2 cellular contexts compared by ENCODE assay signal in the genomic region with DNA sequence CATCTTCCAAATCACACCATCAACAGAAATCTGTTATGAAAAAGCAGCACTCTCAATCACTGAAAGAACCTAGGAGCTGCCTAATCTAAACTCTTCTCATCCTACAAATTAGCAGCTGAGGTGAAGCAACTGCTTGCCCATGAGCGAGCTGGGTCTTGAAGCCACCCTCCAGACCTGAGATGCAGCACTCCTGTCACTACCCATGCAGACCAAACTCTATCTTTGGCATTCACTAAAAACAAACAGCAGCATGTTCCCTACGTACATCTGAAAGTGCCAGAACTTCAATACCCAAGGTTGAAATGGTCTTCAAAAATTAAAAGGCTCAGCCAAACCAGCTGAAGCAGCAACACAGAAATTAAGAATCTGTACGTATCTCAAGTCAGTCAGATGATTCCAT.
TF ChIP-seq lines count a peak whose summit lies in the region.

No MANE protein-coding gene starts in this region.

TF ChIP-seq in K562, 482 proteins besides CTCF, POLR2A, EP300 and RAD21:
- TF ChIP-seq BRD4 (IDR thresholded peaks at IDR 0.05), result no peak
- no peak for TF ChIP-seq HMGXB4 (CRISPR knock-in tag; IDR thresholded peaks at IDR 0.05)
- TF ChIP-seq ATF3 (IDR thresholded peaks at IDR 0.05), result no peak
- TF ChIP-seq ATF3 (CRISPR knock-in tag; conservative IDR thresholded peaks at IDR 0.05), result 0 out of 2 replicates have a peak, but pooled peaks have one; percentile 9
- TF ChIP-seq, protein P1, sequence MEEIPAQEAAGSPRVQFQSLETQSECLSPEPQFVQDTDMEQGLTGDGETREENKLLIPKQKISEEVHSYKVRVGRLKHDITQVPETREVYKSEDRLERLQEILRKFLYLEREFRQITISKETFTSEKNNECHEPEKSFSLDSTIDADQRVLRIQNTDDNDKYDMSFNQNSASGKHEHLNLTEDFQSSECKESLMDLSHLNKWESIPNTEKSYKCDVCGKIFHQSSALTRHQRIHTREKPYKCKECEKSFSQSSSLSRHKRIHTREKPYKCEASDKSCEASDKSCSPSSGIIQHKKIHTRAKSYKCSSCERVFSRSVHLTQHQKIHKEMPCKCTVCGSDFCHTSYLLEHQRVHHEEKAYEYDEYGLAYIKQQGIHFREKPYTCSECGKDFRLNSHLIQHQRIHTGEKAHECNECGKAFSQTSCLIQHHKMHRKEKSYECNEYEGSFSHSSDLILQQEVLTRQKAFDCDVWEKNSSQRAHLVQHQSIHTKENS (CRISPR knock-in tag; IDR thresholded peaks at IDR 0.05), result no peak
- TF ChIP-seq TAF9B (IDR thresholded peaks at IDR 0.05; ENCODE audit: partially characterized antibody), result no peak
- no peak for TF ChIP-seq ZBTB26 (CRISPR knock-in tag; IDR thresholded peaks at IDR 0.05)
- no peak for TF ChIP-seq NFE2L1 (tag; IDR thresholded peaks at IDR 0.05; ENCODE audit: borderline replicate concordance, low read depth)
- TF ChIP-seq ZNF263 (CRISPR knock-in tag; IDR thresholded peaks at IDR 0.05; ENCODE audit: borderline replicate concordance), result no peak

TF ChIP-seq in HEK293T, 16 proteins besides CTCF, POLR2A, EP300 and RAD21:
- no peak for TF ChIP-seq NFRKB (IDR thresholded peaks at IDR 0.05)
- TF ChIP-seq BHLHE40 (IDR thresholded peaks at IDR 0.05; ENCODE audit: borderline replicate concordance), result no peak
- no peak for TF ChIP-seq ARNT (IDR thresholded peaks at IDR 0.05)
- no peak for TF ChIP-seq CTBP1 (IDR thresholded peaks at IDR 0.05; ENCODE audit: borderline replicate concordance)
- TF ChIP-seq, protein P2, sequence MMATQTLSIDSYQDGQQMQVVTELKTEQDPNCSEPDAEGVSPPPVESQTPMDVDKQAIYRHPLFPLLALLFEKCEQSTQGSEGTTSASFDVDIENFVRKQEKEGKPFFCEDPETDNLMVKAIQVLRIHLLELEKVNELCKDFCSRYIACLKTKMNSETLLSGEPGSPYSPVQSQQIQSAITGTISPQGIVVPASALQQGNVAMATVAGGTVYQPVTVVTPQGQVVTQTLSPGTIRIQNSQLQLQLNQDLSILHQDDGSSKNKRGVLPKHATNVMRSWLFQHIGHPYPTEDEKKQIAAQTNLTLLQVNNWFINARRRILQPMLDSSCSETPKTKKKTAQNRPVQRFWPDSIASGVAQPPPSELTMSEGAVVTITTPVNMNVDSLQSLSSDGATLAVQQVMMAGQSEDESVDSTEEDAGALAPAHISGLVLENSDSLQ (IDR thresholded peaks at IDR 0.05), result no peak
- TF ChIP-seq ELF4 (IDR thresholded peaks at IDR 0.05), result no peak
- TF ChIP-seq FOXA1 (IDR thresholded peaks at IDR 0.05), result no peak
- no peak for TF ChIP-seq SUZ12 (IDR thresholded peaks at IDR 0.05)
- no peak for TF ChIP-seq L3MBTL2 (conservative IDR thresholded peaks at IDR 0.05)
- no peak for TF ChIP-seq FOXK2 (IDR thresholded peaks at IDR 0.05)
TF ChIP-seq in HEK293T: peak in this region for 0.
